13 cellular contexts compared by ENCODE assay signal in genomic region chr4:178198691-178199090, GRCh38.
A peak's percentile ranks its signal among the peaks of the same experiment; 100 is the strongest.
DNase-seq lines count a peak whose midpoint lies in the region; ATAC-seq and TF ChIP-seq lines count a peak whose summit lies in the region.
"Had no signal": no experiment of that assay in that cellular context is flagged by ENCODE, and none has a peak within 500 bp of the region (broad histone marks: within the 10 kb centered on the region; RNA-seq: fewer than 3 reads in every experiment).

No MANE protein-coding gene starts in this region.

- H3K4me1 ChIP-seq in foreskin keratinocyte (no peaks in the 10 kb centered on the region), trophoblast cell (ENCODE audit: control insufficient read depth in 1 of 2, insufficient read depth in 2 of 2, low read length in 2 of 2) (peaks cover 0 to 3% of the 10 kb centered on the region in 2 experiments)

- H3K36me3 ChIP-seq in trophoblast cell (ENCODE audit: control insufficient read depth in 1 of 2, insufficient read depth in 2 of 2, low read length in 2 of 2) = no peaks in the 10 kb centered on the region

- H2BK12ac ChIP-seq in trophoblast cell (ENCODE audit: low read length) = no peak overlapping the region

- peaks cover 2% of the 10 kb centered on the region for H3K9me3 ChIP-seq in trophoblast cell (ENCODE audit: insufficient read depth, low read depth, low read length)

- peaks cover 2% of the 10 kb centered on the region for H3K79me1 ChIP-seq in trophoblast cell (ENCODE audit: low read length)

- no peak overlapping the region for H3K4me2 ChIP-seq in trophoblast cell (ENCODE audit: low read length)

- peak; percentile 30 for DNase-seq in HCEC 1CT
- DNase-seq in M059J (ENCODE audit: low read depth) = peak; percentile 65
- peak; percentile 51 to 55 for DNase-seq in foreskin keratinocyte
- peak in 1 of 2 donors; percentile 23 for DNase-seq in trophoblast cell
- no peak for DNase-seq in germinal center (ENCODE audit: low spot score)
- no peak for DNase-seq in NCI-H2196 (lab: John Stamatoyannopoulos, UW; ENCODE audit: unreplicated experiment)
- DNase-seq: CD8-positive, alpha-beta memory T cell; DND-41; MM.1S; NCI-H187 treated with DMSO at 0.1 percent for 48 hours; NCI-H2171 had no signal

- no peak for TF ChIP-seq CTCF in foreskin keratinocyte (conservative IDR thresholded peaks at IDR 0.05)

- H4K91ac ChIP-seq in trophoblast cell (ENCODE audit: low read depth, low read length) = no peak overlapping the region

- no peak overlapping the region for H2BK120ac ChIP-seq in trophoblast cell (ENCODE audit: insufficient read depth, low read length, poor library complexity)

- no peaks in the 10 kb centered on the region for H3K79me2 ChIP-seq in trophoblast cell (ENCODE audit: control insufficient read depth, insufficient read depth, low read length, poor library complexity)

- H2BK5ac ChIP-seq in trophoblast cell (ENCODE audit: low read depth, low read length, poor library complexity) = no peak overlapping the region

- H3K27ac ChIP-seq in foreskin keratinocyte (no peak overlapping the region), trophoblast cell (ENCODE audit: low read depth, low read length) (peak overlapping the region; percentile 69)
- H3K27ac ChIP-seq: HL-60 had no signal

- H3K27me3 ChIP-seq in foreskin keratinocyte (no peaks in the 10 kb centered on the region), trophoblast cell (ENCODE audit: insufficient read depth, low read length) (no peaks in the 10 kb centered on the region)

- no peak overlapping the region for H3K23ac ChIP-seq in trophoblast cell (ENCODE audit: low read length)

- no peak overlapping the region for H3K9ac ChIP-seq in trophoblast cell (ENCODE audit: low read length)

- H3K4me3 ChIP-seq in trophoblast cell (ENCODE audit: low read depth, low read length) = no peak overlapping the region

- no peak overlapping the region for H3K18ac ChIP-seq in trophoblast cell (ENCODE audit: low read length)

- H3K4ac ChIP-seq in trophoblast cell (ENCODE audit: low read depth, low read length) = no peak overlapping the region

- H2AFZ ChIP-seq in trophoblast cell (ENCODE audit: insufficient read depth, low read length, poor library complexity) = no peak overlapping the region

- no peak overlapping the region for H2AK5ac ChIP-seq in trophoblast cell (ENCODE audit: low read length)

- no peak overlapping the region for H4K12ac ChIP-seq in trophoblast cell (ENCODE audit: low read depth, low read length)

- H3K14ac ChIP-seq in trophoblast cell (ENCODE audit: low read length) = no peak overlapping the region

- no peak overlapping the region for H4K8ac ChIP-seq in trophoblast cell (ENCODE audit: low read depth, low read length)

- no peak for ATAC-seq in foreskin keratinocyte
- no peak for ATAC-seq in HG02884 (IDR thresholded peaks at IDR 0.05; ENCODE audit: unreplicated experiment)

Comparison
In these comparisons a context has a peak if more than half of its experiments do, and no peak if none do; other contexts are left out.
1. DNase-seq: peak in HCEC 1CT (single experiment), M059J (single experiment) and foreskin keratinocyte (2 of 2); none in germinal center (single experiment) and NCI-H2196 (single experiment).